ENCODE assay signal across 22 cellular contexts in the genomic region with DNA sequence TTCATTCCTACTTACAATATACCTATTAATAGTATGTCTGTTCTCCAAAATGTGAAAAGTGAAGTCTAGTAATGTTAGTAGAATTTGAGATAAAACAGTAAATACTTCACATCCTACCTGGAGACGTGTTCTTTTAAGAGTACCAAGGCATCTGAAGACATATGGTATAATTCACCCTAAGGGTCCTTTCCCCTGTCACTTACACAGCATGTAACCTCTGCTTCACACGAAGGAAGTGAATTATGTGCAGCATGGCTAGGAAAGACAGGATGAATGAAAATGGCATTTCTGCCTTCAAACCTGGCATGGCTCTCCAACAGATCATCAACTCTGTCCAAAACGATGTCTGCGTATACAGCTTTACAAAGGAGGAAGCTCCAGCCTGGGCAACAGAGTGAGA.
"Had no signal": no experiment of that assay in that cellular context is flagged by ENCODE, and none has a peak within 500 bp of the region (broad histone marks: within the 10 kb centered on the region; RNA-seq: fewer than 3 reads in every experiment).

No MANE protein-coding gene starts in this region.

- H3K4me1 Mint-ChIP-seq: immature natural killer cell; naive B cell; nephron; stimulated activated naive B cell treated with anti-CD40 and anti-IgM and Interleukin-4, amounts not matched to agents 10 μg/mL and 1 μg/mL and 100 μg/mL, for 72 hours; stimulated activated naive CD8-positive, alpha-beta T cell treated with anti-CD3 and anti-CD28 coated beads, Interleukin-15, amount 100 ng/mL, for 72 hours had no signal

- ATAC-seq: effector memory CD8-positive, alpha-beta T cell; gastroesophageal sphincter; left colon; stimulated activated naive B cell treated with anti-CD40 and anti-IgM and Interleukin-4, amounts not matched to agents 10 μg/mL and 1 μg/mL and 100 μg/mL, for 72 hours; stimulated activated naive CD8-positive, alpha-beta T cell treated with anti-CD3 and anti-CD28 coated beads, Interleukin-15, amount 100 ng/mL, for 72 hours; upper lobe of right lung had no signal

- DNase-seq: effector memory CD8-positive, alpha-beta T cell; glutamatergic neuron; immature natural killer cell; left colon; mesendoderm; naive B cell; posterior cingulate gyrus; sigmoid colon; stimulated activated CD4-positive, alpha-beta T cell treated with anti-CD3 and anti-CD28 coated beads, Interleukin-2, amount 100 ng/mL, for 24 hours; stimulated activated CD4-positive, alpha-beta T cell treated with anti-CD3 and anti-CD28 coated beads, Interleukin-4, amount 100 ng/mL, for 4 hours; stimulated activated naive B cell treated with anti-CD40 and anti-IgM and Interleukin-4, amounts not matched to agents 10 μg/mL and 1 μg/mL and 100 μg/mL, for 72 hours; stimulated activated naive CD8-positive, alpha-beta T cell treated with anti-CD3 and anti-CD28 coated beads, Interleukin-15, amount 100 ng/mL, for 72 hours; testis; upper lobe of right lung had no signal

- H3K27ac ChIP-seq: epithelial cell of prostate, esophagus muscularis mucosa, gastroesophageal sphincter, neutrophil, right atrium auricular region, sigmoid colon, skin epidermis, testis, tibial nerve, upper lobe of right lung had no signal

- H3K27me3 Mint-ChIP-seq: effector memory CD8-positive, alpha-beta T cell; naive B cell; stimulated activated naive B cell treated with anti-CD40 and anti-IgM and Interleukin-4, amounts not matched to agents 10 μg/mL and 1 μg/mL and 100 μg/mL, for 72 hours; stimulated activated naive CD8-positive, alpha-beta T cell treated with anti-CD3 and anti-CD28 coated beads, Interleukin-15, amount 100 ng/mL, for 72 hours had no signal

- H3K9me3 Mint-ChIP-seq: nephron had no signal

- H3K4me1 ChIP-seq: esophagus muscularis mucosa, gastroesophageal sphincter, right atrium auricular region, sigmoid colon, testis, tibial nerve, upper lobe of right lung had no signal

- H3K36me3 Mint-ChIP-seq: immature natural killer cell; naive B cell; stimulated activated naive B cell treated with anti-CD40 and anti-IgM and Interleukin-4, amounts not matched to agents 10 μg/mL and 1 μg/mL and 100 μg/mL, for 72 hours had no signal

- H3K4me3 Mint-ChIP-seq: effector memory CD8-positive, alpha-beta T cell; immature natural killer cell; naive B cell; nephron; stimulated activated naive B cell treated with anti-CD40 and anti-IgM and Interleukin-4, amounts not matched to agents 10 μg/mL and 1 μg/mL and 100 μg/mL, for 72 hours; stimulated activated naive CD8-positive, alpha-beta T cell treated with anti-CD3 and anti-CD28 coated beads, Interleukin-15, amount 100 ng/mL, for 72 hours had no signal

- H3K36me3 ChIP-seq: esophagus muscularis mucosa, gastroesophageal sphincter, neutrophil, right atrium auricular region, sigmoid colon, tibial nerve, upper lobe of right lung had no signal

- H3K27ac Mint-ChIP-seq: effector memory CD8-positive, alpha-beta T cell; immature natural killer cell; naive B cell; nephron; stimulated activated naive B cell treated with anti-CD40 and anti-IgM and Interleukin-4, amounts not matched to agents 10 μg/mL and 1 μg/mL and 100 μg/mL, for 72 hours; stimulated activated naive CD8-positive, alpha-beta T cell treated with anti-CD3 and anti-CD28 coated beads, Interleukin-15, amount 100 ng/mL, for 72 hours had no signal

- H3K9me3 ChIP-seq: esophagus muscularis mucosa, gastroesophageal sphincter, neutrophil, right atrium auricular region, sigmoid colon, testis, tibial nerve, upper lobe of right lung had no signal

- H3K4me3 ChIP-seq: esophagus muscularis mucosa, gastroesophageal sphincter, right atrium auricular region, sigmoid colon, skin epidermis, testis, tibial nerve, upper lobe of right lung had no signal

- H3K27me3 ChIP-seq: esophagus muscularis mucosa, gastroesophageal sphincter, neutrophil, right atrium auricular region, sigmoid colon, testis, tibial nerve, upper lobe of right lung had no signal
